In genomic region chr10:52326382-52326781, GRCh38 we compare ENCODE assay signal across 17 cellular contexts. TPM values are rescaled to one million over a fixed set of nuclear protein-coding genes. Genes with fewer than 3 reads are reported as not detected.
A peak's percentile ranks its signal among the peaks of the same experiment; 100 is the strongest.
DNase-seq lines count a peak whose midpoint lies in the region; ATAC-seq and TF ChIP-seq lines count a peak whose summit lies in the region.
"Had no signal": no experiment of that assay in that cellular context is flagged by ENCODE, and none has a peak within 500 bp of the region (broad histone marks: within the 10 kb centered on the region; RNA-seq: fewer than 3 reads in every experiment).

No MANE protein-coding gene starts in this region.

- H3K9me3 ChIP-seq in SK-N-SH (no peaks in the 10 kb centered on the region), neuronal stem cell (replicated peaks in 1 of 2; ENCODE audit: control insufficient read depth in 2 of 2, insufficient read depth in 1 of 2, low read depth in 1 of 2, low read length in 2 of 2) (no peaks in the 10 kb centered on the region), ascending aorta (no peaks in the 10 kb centered on the region)
- H3K9me3 ChIP-seq: BLaER1 had no signal

- H3K4me3 ChIP-seq in SK-N-SH (ENCODE audit: low read depth in 2 of 2, low read length in 1 of 2): no peak overlapping the region
- H3K4me3 ChIP-seq in neuronal stem cell (ENCODE audit: low read length in 2 of 2): no peak overlapping the region
- no peak overlapping the region for H3K4me3 ChIP-seq in ascending aorta
- H3K4me3 ChIP-seq: BLaER1, GM23338 had no signal

- no peak overlapping the region for H2BK120ac ChIP-seq in neuronal stem cell (ENCODE audit: low read depth, low read length)

- TF ChIP-seq CTCF in SK-N-SH (IDR thresholded peaks at IDR 0.05): no peak
- TF ChIP-seq CTCF in WTC11 (IDR thresholded peaks at IDR 0.05): no peak
- no peak for TF ChIP-seq CTCF in ascending aorta (IDR thresholded peaks at IDR 0.05)

- 82% methylated on average over 2 of the region's 2 CpGs for WGBS in SK-N-SH (ENCODE audit: low lambda C conversion rate)
- no CpG with 5 or more reads among the region's 2 CpGs for WGBS in neuronal stem cell (ENCODE audit: extremely low coverage in 2 of 2, insufficient read length in 2 of 2, insufficient replicate concordance in 1 of 2), 2 donors

- no peak overlapping the region for H3K4me3 Mint-ChIP-seq in WTC11
- H3K4me3 Mint-ChIP-seq: CD14-positive monocyte; CD4-positive, alpha-beta memory T cell; GM23338 had no signal

- no peaks in the 10 kb centered on the region for H3K4me1 Mint-ChIP-seq in WTC11
- H3K4me1 Mint-ChIP-seq: CD14-positive monocyte; CD4-positive, alpha-beta memory T cell; GM23338 had no signal

- ATAC-seq in SK-N-SH treated with all-trans-retinoic acid at 6 μM for 48 hours (no peak), WTC11 (peak; percentile 52; the same call in 1 of the 2 replicates), HG03469 (IDR thresholded peaks at IDR 0.05; ENCODE audit: unreplicated experiment) (no peak), HG02885 (IDR thresholded peaks at IDR 0.05; ENCODE audit: poor library complexity, unreplicated experiment) (no peak)
- ATAC-seq: GM23338 had no signal

- no peak overlapping the region for H2BK12ac ChIP-seq in neuronal stem cell (ENCODE audit: low read length)

- H3K18ac ChIP-seq in neuronal stem cell (ENCODE audit: low read length): no peak overlapping the region

- CTCF ChIA-PET in SK-N-SH (lab: Yijun Ruan, JAX): interaction anchor here (0.7 to 2.2 kb wide), 3 partner anchors 12 to 1231 kb away, joined by 3 to 7 read pairs (median 5); partner anchors contain the start of gene DKK1
- CTCF ChIA-PET in WTC11 (lab: Charles Lee): interaction anchor here (0.6 to 5.0 kb wide), 2 partner anchors 12 to 1087 kb away, joined by 3 to 20 read pairs; partner anchors contain the start of gene DKK1

- H3K27ac Mint-ChIP-seq in WTC11: no peak overlapping the region
- H3K27ac Mint-ChIP-seq: CD14-positive monocyte; CD4-positive, alpha-beta memory T cell; GM23338 had no signal

- H2AFZ ChIP-seq in SK-N-SH (ENCODE audit: low read depth): no peak overlapping the region
- peak overlapping the region; percentile 29 for H2AFZ ChIP-seq in neuronal stem cell (ENCODE audit: low read length)
- H2AFZ ChIP-seq: GM23338 had no signal

- no peaks in the 10 kb centered on the region for H3K36me3 ChIP-seq in SK-N-SH (replicated peaks in 1 of 2; ENCODE audit: control insufficient read depth in 1 of 2, insufficient read depth in 2 of 2, low read length in 1 of 2)
- H3K36me3 ChIP-seq in neuronal stem cell (replicated peaks in 1 of 2; ENCODE audit: control insufficient read depth in 2 of 2, insufficient read depth in 2 of 2, low read length in 2 of 2): no peaks in the 10 kb centered on the region
- H3K36me3 ChIP-seq in ascending aorta: no peaks in the 10 kb centered on the region
- H3K36me3 ChIP-seq: BLaER1 had no signal

- TF ChIP-seq EP300 in SK-N-SH (IDR thresholded peaks at IDR 0.05; ENCODE audit: borderline replicate concordance in 1 of 2, low read depth in 1 of 2, low read length in 1 of 2): no peak

- no peak for TF ChIP-seq RAD21 in SK-N-SH (IDR thresholded peaks at IDR 0.05; ENCODE audit: low read length)

- H3K9me3 Mint-ChIP-seq in WTC11: peaks cover 3% of the 10 kb centered on the region; the same call in 1 of the 2 replicates
- H3K9me3 Mint-ChIP-seq: GM23338 had no signal

- H3K9me2 ChIP-seq in SK-N-SH: no peaks in the 10 kb centered on the region

- peaks cover 3% of the 10 kb centered on the region; the same call in 1 of the 2 replicates for H3K27me3 Mint-ChIP-seq in WTC11 (ENCODE audit: low read depth)
- H3K27me3 Mint-ChIP-seq: CD4-positive, alpha-beta memory T cell had no signal

- H3K4me2 ChIP-seq in SK-N-SH (no peak overlapping the region), neuronal stem cell (ENCODE audit: insufficient read depth, low read length, poor library complexity, severe bottlenecking) (no peak overlapping the region)
- H3K4me2 ChIP-seq: BLaER1, GM23338 had no signal

- H3K27me3 ChIP-seq in SK-N-SH (ENCODE audit: insufficient read depth): no peaks in the 10 kb centered on the region
- no peaks in the 10 kb centered on the region for H3K27me3 ChIP-seq in neuronal stem cell (ENCODE audit: control insufficient read depth in 3 of 3, insufficient read depth in 3 of 3, low read depth in 1 of 3, low read length in 3 of 3)
- H3K27me3 ChIP-seq in ascending aorta: no peaks in the 10 kb centered on the region
- H3K27me3 ChIP-seq: BLaER1 had no signal

- no peaks in the 10 kb centered on the region for H3K79me1 ChIP-seq in neuronal stem cell (ENCODE audit: low read depth, low read length)

- DNase-seq in SK-N-SH (no peak), NAMALWA (ENCODE audit: low spot score) (peak; percentile 18), WTC11 (ENCODE audit: low spot score) (no peak), neuronal stem cell (ENCODE audit: low spot score) (no peak), ascending aorta (ENCODE audit: low spot score in 2 of 2) (no peak)
- DNase-seq: CD4-positive, alpha-beta memory T cell; DMS153; DMS79; GDM1; HCEC 1CT had no signal

- intact Hi-C loops in ascending aorta (cut with DNase I): no loop called here

- H4K91ac ChIP-seq in neuronal stem cell (ENCODE audit: low read depth, low read length, poor library complexity): no peak overlapping the region

- H3K79me2 ChIP-seq in SK-N-SH (ENCODE audit: insufficient read depth): no peaks in the 10 kb centered on the region

- H3K36me3 Mint-ChIP-seq in WTC11: no peaks in the 10 kb centered on the region
- H3K36me3 Mint-ChIP-seq: CD14-positive monocyte; CD4-positive, alpha-beta memory T cell had no signal

- H3K23ac ChIP-seq in neuronal stem cell (ENCODE audit: low read depth, low read length, poor library complexity): no peak overlapping the region

- H3K9ac ChIP-seq in SK-N-SH (no peak overlapping the region), neuronal stem cell (ENCODE audit: low read depth, low read length, poor library complexity) (no peak overlapping the region)
- H3K9ac ChIP-seq: BLaER1 had no signal

- no peak overlapping the region for H2AK5ac ChIP-seq in neuronal stem cell (ENCODE audit: low read depth, low read length)

- H3F3A ChIP-seq in SK-N-SH (replicated peaks; ENCODE audit: insufficient read depth): peaks cover 19% of the 10 kb centered on the region

- no peaks in the 10 kb centered on the region for H4K20me1 ChIP-seq in SK-N-SH (ENCODE audit: insufficient read depth)
- H4K20me1 ChIP-seq: BLaER1 had no signal

- no peak overlapping the region for H3K4ac ChIP-seq in neuronal stem cell (ENCODE audit: low read length)

- no peak overlapping the region for H2BK5ac ChIP-seq in neuronal stem cell (ENCODE audit: low read length)

- POLR2A ChIA-PET in SK-N-SH (lab: Yijun Ruan, JAX): interaction anchor here (0.6 kb wide), 1 partner anchor 1271 kb away, joined by 3 read pairs; no protein-coding TSS in a partner anchor
- POLR2A ChIA-PET in WTC11 (lab: Charles Lee): no interaction called here

- H3K27ac ChIP-seq in SK-N-SH (ENCODE audit: low read depth in 2 of 2, low read length in 1 of 2) (no peak overlapping the region), neuronal stem cell (replicated peaks; ENCODE audit: low read length) (no peak overlapping the region), ascending aorta (no peak overlapping the region)
- H3K27ac ChIP-seq: 22Rv1, BLaER1 had no signal

- no peak overlapping the region for H2BK15ac ChIP-seq in neuronal stem cell (ENCODE audit: low read length)

- H3K4me1 ChIP-seq in SK-N-SH (ENCODE audit: control insufficient read depth in 1 of 2, insufficient read depth in 2 of 2, low read depth in 1 of 2, low read length in 1 of 2) (no peaks in the 10 kb centered on the region), neuronal stem cell (ENCODE audit: control insufficient read depth in 2 of 2, insufficient read depth in 1 of 2, low read depth in 1 of 2, low read length in 2 of 2) (no peaks in the 10 kb centered on the region), ascending aorta (no peaks in the 10 kb centered on the region)
- H3K4me1 ChIP-seq: BLaER1 had no signal

- H4K8ac ChIP-seq in neuronal stem cell (ENCODE audit: low read depth, low read length): no peak overlapping the region

- H3K14ac ChIP-seq in neuronal stem cell (ENCODE audit: low read length): no peak overlapping the region

TF ChIP-seq in SK-N-SH, 30 proteins besides CTCF, POLR2A, EP300 and RAD21:
- TF ChIP-seq TCF12 (IDR thresholded peaks at IDR 0.05) (no peak), USF1 (IDR thresholded peaks at IDR 0.05; ENCODE audit: borderline replicate concordance, low read depth) (peak; percentile 55; the same call in 1 of the 2 replicates)

TF ChIP-seq in SK-N-SH treated with all-trans-retinoic acid at 6 μM for 48 hours, 23 proteins besides CTCF, POLR2A, EP300 and RAD21 (continues in another document):
- TF ChIP-seq CREB5 (CRISPR knock-in tag; IDR thresholded peaks at IDR 0.05; ENCODE audit: low read depth): no peak

TF ChIP-seq in WTC11, 78 proteins besides CTCF, POLR2A, EP300 and RAD21:
- peak; percentile 68 for TF ChIP-seq USF2 (CRISPR knock-in tag; IDR thresholded peaks at IDR 0.05)
- no peak for TF ChIP-seq ZNF121 (CRISPR knock-in tag; IDR thresholded peaks at IDR 0.05)

RNA-seq across cellular contexts. Expression of gene DKK1, which starts 12.3 kb away (rescaled TPM):
- 225 and 372 TPM in 2 replicates for polyA plus RNA-seq in SK-N-SH (2012; rRNA removed)
- 315 and 346 TPM in 2 replicates for polyA plus RNA-seq in SK-N-SH (2012; cell fraction: cytosol; rRNA removed)
- polyA plus RNA-seq in SK-N-SH (2012; cell fraction: nucleus; rRNA removed): 438 and 447 TPM in 2 replicates
- total RNA-seq in WTC11 (2021) (0.78 to 1.1 TPM (median 1.0 TPM) in 3 replicates), ascending aorta (1.6 TPM)
- not detected for polyA plus RNA-seq in neuronal stem cell (2013, experiment 1 of 2)
- polyA plus RNA-seq in neuronal stem cell (2013, experiment 2 of 2): 0.01 TPM
- total RNA-seq: CD4-positive, alpha-beta memory T cell; GM23338 had no signal
- polyA plus RNA-seq: CD14-positive monocyte; CD4-positive, alpha-beta memory T cell had no signal

Comparison
In these comparisons a context has a peak if more than half of its experiments do, and no peak if none do; other contexts are left out.
1. Of the 6 proteins assayed by ChIP-seq in both WTC11 and SK-N-SH: peak only in WTC11: USF2; only in SK-N-SH: USF1; in both: none; in neither: 4.